ENCODE assay signal across 17 cellular contexts in the genomic region with DNA sequence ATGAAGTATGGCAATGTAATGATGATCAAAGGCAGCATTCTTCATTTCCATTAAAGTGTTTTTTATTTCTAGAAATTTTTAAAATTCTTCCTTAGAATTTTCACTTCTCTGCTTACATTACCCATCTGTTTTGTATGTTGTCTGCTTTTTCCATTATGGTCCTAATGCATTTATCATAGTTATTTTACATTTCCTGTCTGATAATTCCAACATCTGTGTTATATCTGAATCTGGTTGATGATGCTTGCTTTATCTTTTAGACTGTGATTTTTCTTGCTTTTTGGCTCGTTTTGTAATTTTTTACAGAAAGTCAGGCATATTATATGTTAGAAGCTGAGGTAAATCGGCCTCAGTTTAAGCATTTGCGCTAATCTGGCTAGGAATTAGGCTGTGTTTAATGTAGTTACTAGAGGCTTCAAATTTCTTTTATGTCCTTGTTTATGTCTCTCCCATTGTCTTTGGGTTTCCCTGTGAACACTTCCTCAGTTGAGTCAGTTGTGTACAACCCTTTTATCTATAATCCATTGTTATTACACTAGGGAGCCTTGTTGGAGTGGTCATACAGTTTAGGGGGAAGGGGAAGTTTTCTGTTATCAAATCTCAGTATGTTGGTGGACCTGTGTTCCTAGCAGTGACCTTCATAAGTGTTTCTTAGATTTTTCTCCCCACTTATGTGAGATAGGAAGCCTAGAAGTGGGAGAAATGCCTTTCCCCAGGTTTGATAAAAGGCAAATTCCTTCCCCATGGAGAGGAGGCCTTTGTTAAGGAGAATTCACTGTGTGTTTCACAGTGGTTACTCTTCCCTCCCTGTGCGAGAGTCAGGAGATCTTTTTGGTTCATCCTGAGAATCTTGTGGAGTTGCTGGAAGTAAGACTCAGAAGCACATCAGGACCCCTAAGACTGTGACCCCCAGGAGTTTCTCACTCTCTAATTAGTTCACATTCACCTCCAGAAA.
"Had no signal": no experiment of that assay in that cellular context is flagged by ENCODE, and none has a peak within 500 bp of the region (broad histone marks: within the 10 kb centered on the region; RNA-seq: fewer than 3 reads in every experiment).

No MANE protein-coding gene starts in this region.

- H3K27me3 ChIP-seq: right atrium auricular region, thyroid gland, vagina had no signal

- H3K9me3 ChIP-seq: right atrium auricular region, thyroid gland, vagina had no signal

- H3K4me3 ChIP-seq: right atrium auricular region, skin epidermis, thyroid gland, vagina had no signal

- H3K27ac ChIP-seq: right atrium auricular region, thyroid gland, vagina had no signal

- H3K36me3 ChIP-seq: right atrium auricular region, thyroid gland, vagina had no signal

- DNase-seq: activated B cell treated with CpG ODN at 0.5 μM for 24 hours; activated CD4-positive, alpha-beta T cell treated with anti-CD3 and anti-CD28 coated beads, Interleukin-2, amount 50 U/mL, for 4 hours; activated effector memory CD4-positive, alpha-beta T cell treated with Interleukin-2 at 50 U/mL for 16 hours; activated T-cell treated with anti-CD3 and anti-CD28 coated beads, Interleukin-2, amount 50 U/mL, for 1 hour; cerebellar nuclear complex; kidney glomerular epithelial cell; midbrain; thyroid gland had no signal

- H3K9me3 Mint-ChIP-seq: activated B cell treated with CpG ODN at 0.5 μM for 24 hours; brain; stimulated activated effector memory CD8-positive, alpha-beta T cell treated with anti-CD3 and anti-CD28 coated beads, Interleukin-12 subunit alpha, Interleukin-12 subunit beta, amount 100 ng/mL, for 72 hours; T-helper 1 cell treated with Interleukin-12 subunit alpha and Interleukin-12 subunit beta and Interleukin-4 antibody, amounts not matched to agents 30 μg/mL and 1 μg/mL, for 36 hours had no signal

- H3K4me1 Mint-ChIP-seq: activated B cell treated with CpG ODN at 0.5 μM for 24 hours; activated naive CD4-positive, alpha-beta T cell treated with anti-CD3 and anti-CD28 coated beads, Interleukin-2, amount 50 U/mL, for 24 hours; stimulated activated effector memory CD8-positive, alpha-beta T cell treated with anti-CD3 and anti-CD28 coated beads, Interleukin-12 subunit alpha, Interleukin-12 subunit beta, amount 100 ng/mL, for 72 hours had no signal

- H3K4me3 Mint-ChIP-seq: activated B cell treated with CpG ODN at 0.5 μM for 24 hours; activated naive CD4-positive, alpha-beta T cell treated with anti-CD3 and anti-CD28 coated beads, Interleukin-2, amount 50 U/mL, for 24 hours; brain; dendritic cell treated with granulocyte-macrophage colony-stimulating factor and Interleukin-4, amounts not matched to agents 40 ng/mL and 50 ng/mL, for 4 days; stimulated activated effector memory CD8-positive, alpha-beta T cell treated with anti-CD3 and anti-CD28 coated beads, Interleukin-12 subunit alpha, Interleukin-12 subunit beta, amount 100 ng/mL, for 72 hours; T-helper 1 cell treated with Interleukin-12 subunit alpha and Interleukin-12 subunit beta and Interleukin-4 antibody, amounts not matched to agents 30 μg/mL and 1 μg/mL, for 36 hours had no signal

- H3K27me3 Mint-ChIP-seq: activated B cell treated with CpG ODN at 0.5 μM for 24 hours had no signal

- H3K27ac Mint-ChIP-seq: activated B cell treated with CpG ODN at 0.5 μM for 24 hours; activated naive CD4-positive, alpha-beta T cell treated with anti-CD3 and anti-CD28 coated beads, Interleukin-2, amount 50 U/mL, for 24 hours; brain; dendritic cell treated with granulocyte-macrophage colony-stimulating factor and Interleukin-4, amounts not matched to agents 40 ng/mL and 50 ng/mL, for 4 days; stimulated activated effector memory CD8-positive, alpha-beta T cell treated with anti-CD3 and anti-CD28 coated beads, Interleukin-12 subunit alpha, Interleukin-12 subunit beta, amount 100 ng/mL, for 72 hours; T-helper 1 cell treated with Interleukin-12 subunit alpha and Interleukin-12 subunit beta and Interleukin-4 antibody, amounts not matched to agents 30 μg/mL and 1 μg/mL, for 36 hours had no signal

- H3K4me1 ChIP-seq: right atrium auricular region, thyroid gland, vagina had no signal

- ATAC-seq: esophagus mucosa; stimulated activated effector memory CD8-positive, alpha-beta T cell treated with anti-CD3 and anti-CD28 coated beads, Interleukin-12 subunit alpha, Interleukin-12 subunit beta, amount 100 ng/mL, for 72 hours had no signal

- H3K36me3 Mint-ChIP-seq: activated naive CD4-positive, alpha-beta T cell treated with anti-CD3 and anti-CD28 coated beads, Interleukin-2, amount 50 U/mL, for 24 hours; brain; stimulated activated effector memory CD8-positive, alpha-beta T cell treated with anti-CD3 and anti-CD28 coated beads, Interleukin-12 subunit alpha, Interleukin-12 subunit beta, amount 100 ng/mL, for 72 hours had no signal
